In the genomic region with DNA sequence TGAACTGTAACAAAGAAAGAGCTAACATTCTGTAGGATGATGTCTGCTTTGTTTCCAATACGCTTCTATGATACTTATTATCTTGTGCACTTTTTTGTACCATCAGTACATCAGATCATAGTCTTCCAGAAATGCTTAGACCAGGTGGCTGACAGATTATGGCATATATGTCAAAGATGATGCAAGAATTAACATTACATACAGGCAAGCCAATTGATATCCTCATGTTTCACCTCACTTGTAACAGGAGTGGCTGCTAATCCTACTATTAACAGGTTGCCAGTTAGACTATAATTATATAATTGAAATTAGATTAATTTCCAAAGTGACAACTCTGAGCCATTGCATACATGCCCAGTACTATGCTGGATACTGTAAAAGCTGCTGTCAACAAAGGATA, we compare ENCODE assay signal across 17 cellular contexts.
DNase-seq lines count a peak whose midpoint lies in the region; ATAC-seq and TF ChIP-seq lines count a peak whose summit lies in the region.
"Had no signal": no experiment of that assay in that cellular context is flagged by ENCODE, and none has a peak within 500 bp of the region (broad histone marks: within the 10 kb centered on the region; RNA-seq: fewer than 3 reads in every experiment).

No MANE protein-coding gene starts in this region.

- peak; percentile 27 for DNase-seq in NCI-H510A treated with DMSO at 0.1 percent for 48 hours (lab: John Stamatoyannopoulos, UW)
- DNase-seq in NCI-H510A (lab: John Stamatoyannopoulos, UW) = no peak
- peak; percentile 39 for DNase-seq in D341Med (ENCODE audit: low spot score)
- DNase-seq in NCI-H524 treated with DMSO at 0.1 percent for 48 hours (lab: John Stamatoyannopoulos, UW) = peak; percentile 92
- DNase-seq in osteocyte (ENCODE audit: extremely low spot score, unreplicated experiment) = no peak
- DNase-seq in occipital lobe (lab: John Stamatoyannopoulos, UW) = no peak
- DNase-seq: activated CD4-positive, CD25-positive, alpha-beta regulatory T cell; activated gamma-delta T cell; C1 segment of cervical spinal cord; endodermal cell; GOT3; lower lobe of right lung; MG63; NCI-H2081 treated with DMSO at 0.1 percent for 48 hours; SHP77 had no signal

- ATAC-seq in GM19395 (IDR thresholded peaks at IDR 0.05; ENCODE audit: unreplicated experiment) = no peak
- ATAC-seq: lower lobe of right lung had no signal

- peak overlapping the region; percentile 72 for H3K27ac Mint-ChIP-seq in activated naive CD8-positive, alpha-beta T cell
- no peak overlapping the region for H3K27ac Mint-ChIP-seq in osteocyte (ENCODE audit: unreplicated experiment)
- H3K27ac Mint-ChIP-seq: endodermal cell had no signal

- peaks cover 9% of the 10 kb centered on the region for H3K36me3 Mint-ChIP-seq in activated naive CD8-positive, alpha-beta T cell
- peaks cover 29% of the 10 kb centered on the region for H3K36me3 Mint-ChIP-seq in osteocyte (ENCODE audit: unreplicated experiment)

- H3K27me3 Mint-ChIP-seq in activated naive CD8-positive, alpha-beta T cell = no peaks in the 10 kb centered on the region
- no peaks in the 10 kb centered on the region for H3K27me3 Mint-ChIP-seq in osteocyte (ENCODE audit: unreplicated experiment)

- TF ChIP-seq CTCF in osteocyte (IDR thresholded peaks at IDR 0.05) = no peak

- no peaks in the 10 kb centered on the region for H3K9me3 Mint-ChIP-seq in activated naive CD8-positive, alpha-beta T cell (ENCODE audit: low read depth)
- H3K9me3 Mint-ChIP-seq in osteocyte (ENCODE audit: unreplicated experiment) = peaks cover 8% of the 10 kb centered on the region
- H3K9me3 Mint-ChIP-seq: endodermal cell had no signal

- peak overlapping the region; percentile 72 for H3K4me3 Mint-ChIP-seq in activated naive CD8-positive, alpha-beta T cell
- H3K4me3 Mint-ChIP-seq in osteocyte (ENCODE audit: unreplicated experiment) = no peak overlapping the region
- H3K4me3 Mint-ChIP-seq: endodermal cell had no signal

- H3K4me1 Mint-ChIP-seq in activated naive CD8-positive, alpha-beta T cell (ENCODE audit: low read depth) = peaks cover 75% of the 10 kb centered on the region
- peaks cover 25% of the 10 kb centered on the region for H3K4me1 Mint-ChIP-seq in osteocyte (ENCODE audit: unreplicated experiment)

Comparison
In these comparisons a context has a peak if more than half of its experiments do, and no peak if none do; other contexts are left out.
1. DNase-seq: peak in NCI-H510A treated with DMSO at 0.1 percent for 48 hours (single experiment), D341Med (single experiment) and NCI-H524 treated with DMSO at 0.1 percent for 48 hours (single experiment); none in NCI-H510A (single experiment), osteocyte (single experiment) and occipital lobe (single experiment).